Comparison of ENCODE assay signal across 2 cellular contexts in the genomic region with DNA sequence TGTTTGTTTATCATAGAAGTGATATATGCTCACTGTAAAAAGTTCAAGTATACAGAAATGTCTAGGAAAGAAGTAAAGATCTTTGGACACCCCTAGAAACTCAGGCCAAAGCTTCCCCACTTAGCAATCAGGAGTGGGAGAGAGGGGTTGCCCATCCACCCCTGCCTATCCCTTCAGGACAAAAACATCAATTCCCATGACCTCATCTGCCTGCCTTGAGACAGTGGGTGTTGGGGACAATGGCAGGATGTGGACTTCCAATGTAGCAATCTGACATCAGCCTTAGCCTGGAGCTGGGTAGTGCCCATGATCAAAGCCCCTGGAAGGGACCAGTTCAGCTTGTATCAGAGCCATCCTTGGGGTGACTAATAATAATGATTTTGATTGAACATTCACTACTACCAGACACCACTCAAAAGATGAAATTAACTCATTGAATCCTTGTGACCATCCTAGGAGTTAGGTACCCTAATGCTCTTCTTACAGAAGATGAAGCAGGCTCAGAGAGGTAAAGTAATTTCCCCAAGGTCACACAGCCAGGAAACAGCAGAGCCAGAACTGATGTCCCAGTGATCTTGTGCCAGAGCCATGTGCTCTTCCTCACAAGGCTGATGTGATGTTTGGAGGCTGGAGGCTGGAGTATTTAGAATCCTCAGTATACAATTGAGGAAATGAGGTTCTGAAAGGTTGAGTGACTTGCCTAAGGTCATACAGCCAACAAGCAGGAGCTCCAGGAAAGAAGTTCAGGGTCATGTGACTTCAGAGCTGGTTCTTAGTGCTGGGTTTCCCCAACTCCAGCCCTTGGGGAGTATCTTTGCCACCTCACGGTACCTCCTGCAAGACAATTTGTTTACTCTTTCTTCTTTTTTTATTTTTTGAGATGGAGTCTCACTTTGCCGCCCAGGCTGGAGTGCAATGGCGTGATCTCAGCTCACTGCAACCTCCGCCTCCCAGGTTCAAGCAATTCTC.
TF ChIP-seq lines count a peak whose summit lies in the region.

No MANE protein-coding gene starts in this region.

TF ChIP-seq in H1, 55 proteins besides CTCF, POLR2A, EP300 and RAD21:
- TF ChIP-seq, protein P1, sequence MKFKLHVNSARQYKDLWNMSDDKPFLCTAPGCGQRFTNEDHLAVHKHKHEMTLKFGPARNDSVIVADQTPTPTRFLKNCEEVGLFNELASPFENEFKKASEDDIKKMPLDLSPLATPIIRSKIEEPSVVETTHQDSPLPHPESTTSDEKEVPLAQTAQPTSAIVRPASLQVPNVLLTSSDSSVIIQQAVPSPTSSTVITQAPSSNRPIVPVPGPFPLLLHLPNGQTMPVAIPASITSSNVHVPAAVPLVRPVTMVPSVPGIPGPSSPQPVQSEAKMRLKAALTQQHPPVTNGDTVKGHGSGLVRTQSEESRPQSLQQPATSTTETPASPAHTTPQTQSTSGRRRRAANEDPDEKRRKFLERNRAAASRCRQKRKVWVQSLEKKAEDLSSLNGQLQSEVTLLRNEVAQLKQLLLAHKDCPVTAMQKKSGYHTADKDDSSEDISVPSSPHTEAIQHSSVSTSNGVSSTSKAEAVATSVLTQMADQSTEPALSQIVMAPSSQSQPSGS (IDR thresholded peaks at IDR 0.05; ENCODE audit: low read length): no peak
- TF ChIP-seq ASH2L (IDR thresholded peaks at IDR 0.05; ENCODE audit: low read length) (no peak), KDM1A (IDR thresholded peaks at IDR 0.05; ENCODE audit: borderline replicate concordance, low read length) (peak; percentile 61; the same call in 1 of the 2 replicates), GABPA (IDR thresholded peaks at IDR 0.05; ENCODE audit: borderline replicate concordance, insufficient read depth, low read length) (no peak), FOSL1 (IDR thresholded peaks at IDR 0.05; ENCODE audit: insufficient read depth, low read depth, low read length) (no peak), BACH1 (IDR thresholded peaks at IDR 0.05; ENCODE audit: low read length) (no peak), JUN (IDR thresholded peaks at IDR 0.05; ENCODE audit: low read depth, low read length) (no peak)
- TF ChIP-seq, protein P2, sequence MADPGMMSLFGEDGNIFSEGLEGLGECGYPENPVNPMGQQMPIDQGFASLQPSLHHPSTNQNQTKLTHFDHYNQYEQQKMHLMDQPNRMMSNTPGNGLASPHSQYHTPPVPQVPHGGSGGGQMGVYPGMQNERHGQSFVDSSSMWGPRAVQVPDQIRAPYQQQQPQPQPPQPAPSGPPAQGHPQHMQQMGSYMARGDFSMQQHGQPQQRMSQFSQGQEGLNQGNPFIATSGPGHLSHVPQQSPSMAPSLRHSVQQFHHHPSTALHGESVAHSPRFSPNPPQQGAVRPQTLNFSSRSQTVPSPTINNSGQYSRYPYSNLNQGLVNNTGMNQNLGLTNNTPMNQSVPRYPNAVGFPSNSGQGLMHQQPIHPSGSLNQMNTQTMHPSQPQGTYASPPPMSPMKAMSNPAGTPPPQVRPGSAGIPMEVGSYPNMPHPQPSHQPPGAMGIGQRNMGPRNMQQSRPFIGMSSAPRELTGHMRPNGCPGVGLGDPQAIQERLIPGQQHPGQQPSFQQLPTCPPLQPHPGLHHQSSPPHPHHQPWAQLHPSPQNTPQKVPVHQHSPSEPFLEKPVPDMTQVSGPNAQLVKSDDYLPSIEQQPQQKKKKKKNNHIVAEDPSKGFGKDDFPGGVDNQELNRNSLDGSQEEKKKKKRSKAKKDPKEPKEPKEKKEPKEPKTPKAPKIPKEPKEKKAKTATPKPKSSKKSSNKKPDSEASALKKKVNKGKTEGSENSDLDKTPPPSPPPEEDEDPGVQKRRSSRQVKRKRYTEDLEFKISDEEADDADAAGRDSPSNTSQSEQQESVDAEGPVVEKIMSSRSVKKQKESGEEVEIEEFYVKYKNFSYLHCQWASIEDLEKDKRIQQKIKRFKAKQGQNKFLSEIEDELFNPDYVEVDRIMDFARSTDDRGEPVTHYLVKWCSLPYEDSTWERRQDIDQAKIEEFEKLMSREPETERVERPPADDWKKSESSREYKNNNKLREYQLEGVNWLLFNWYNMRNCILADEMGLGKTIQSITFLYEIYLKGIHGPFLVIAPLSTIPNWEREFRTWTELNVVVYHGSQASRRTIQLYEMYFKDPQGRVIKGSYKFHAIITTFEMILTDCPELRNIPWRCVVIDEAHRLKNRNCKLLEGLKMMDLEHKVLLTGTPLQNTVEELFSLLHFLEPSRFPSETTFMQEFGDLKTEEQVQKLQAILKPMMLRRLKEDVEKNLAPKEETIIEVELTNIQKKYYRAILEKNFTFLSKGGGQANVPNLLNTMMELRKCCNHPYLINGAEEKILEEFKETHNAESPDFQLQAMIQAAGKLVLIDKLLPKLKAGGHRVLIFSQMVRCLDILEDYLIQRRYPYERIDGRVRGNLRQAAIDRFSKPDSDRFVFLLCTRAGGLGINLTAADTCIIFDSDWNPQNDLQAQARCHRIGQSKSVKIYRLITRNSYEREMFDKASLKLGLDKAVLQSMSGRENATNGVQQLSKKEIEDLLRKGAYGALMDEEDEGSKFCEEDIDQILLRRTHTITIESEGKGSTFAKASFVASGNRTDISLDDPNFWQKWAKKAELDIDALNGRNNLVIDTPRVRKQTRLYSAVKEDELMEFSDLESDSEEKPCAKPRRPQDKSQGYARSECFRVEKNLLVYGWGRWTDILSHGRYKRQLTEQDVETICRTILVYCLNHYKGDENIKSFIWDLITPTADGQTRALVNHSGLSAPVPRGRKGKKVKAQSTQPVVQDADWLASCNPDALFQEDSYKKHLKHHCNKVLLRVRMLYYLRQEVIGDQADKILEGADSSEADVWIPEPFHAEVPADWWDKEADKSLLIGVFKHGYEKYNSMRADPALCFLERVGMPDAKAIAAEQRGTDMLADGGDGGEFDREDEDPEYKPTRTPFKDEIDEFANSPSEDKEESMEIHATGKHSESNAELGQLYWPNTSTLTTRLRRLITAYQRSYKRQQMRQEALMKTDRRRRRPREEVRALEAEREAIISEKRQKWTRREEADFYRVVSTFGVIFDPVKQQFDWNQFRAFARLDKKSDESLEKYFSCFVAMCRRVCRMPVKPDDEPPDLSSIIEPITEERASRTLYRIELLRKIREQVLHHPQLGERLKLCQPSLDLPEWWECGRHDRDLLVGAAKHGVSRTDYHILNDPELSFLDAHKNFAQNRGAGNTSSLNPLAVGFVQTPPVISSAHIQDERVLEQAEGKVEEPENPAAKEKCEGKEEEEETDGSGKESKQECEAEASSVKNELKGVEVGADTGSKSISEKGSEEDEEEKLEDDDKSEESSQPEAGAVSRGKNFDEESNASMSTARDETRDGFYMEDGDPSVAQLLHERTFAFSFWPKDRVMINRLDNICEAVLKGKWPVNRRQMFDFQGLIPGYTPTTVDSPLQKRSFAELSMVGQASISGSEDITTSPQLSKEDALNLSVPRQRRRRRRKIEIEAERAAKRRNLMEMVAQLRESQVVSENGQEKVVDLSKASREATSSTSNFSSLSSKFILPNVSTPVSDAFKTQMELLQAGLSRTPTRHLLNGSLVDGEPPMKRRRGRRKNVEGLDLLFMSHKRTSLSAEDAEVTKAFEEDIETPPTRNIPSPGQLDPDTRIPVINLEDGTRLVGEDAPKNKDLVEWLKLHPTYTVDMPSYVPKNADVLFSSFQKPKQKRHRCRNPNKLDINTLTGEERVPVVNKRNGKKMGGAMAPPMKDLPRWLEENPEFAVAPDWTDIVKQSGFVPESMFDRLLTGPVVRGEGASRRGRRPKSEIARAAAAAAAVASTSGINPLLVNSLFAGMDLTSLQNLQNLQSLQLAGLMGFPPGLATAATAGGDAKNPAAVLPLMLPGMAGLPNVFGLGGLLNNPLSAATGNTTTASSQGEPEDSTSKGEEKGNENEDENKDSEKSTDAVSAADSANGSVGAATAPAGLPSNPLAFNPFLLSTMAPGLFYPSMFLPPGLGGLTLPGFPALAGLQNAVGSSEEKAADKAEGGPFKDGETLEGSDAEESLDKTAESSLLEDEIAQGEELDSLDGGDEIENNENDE (IDR thresholded peaks at IDR 0.05; ENCODE audit: insufficient replicate concordance, low read length): no peak
TF ChIP-seq in H1: peak in this region for 1.

TF ChIP-seq in SK-N-SH treated with all-trans-retinoic acid at 6 μM for 48 hours, 23 proteins besides CTCF, POLR2A, EP300 and RAD21:
- TF ChIP-seq OSR1 (CRISPR knock-in tag; IDR thresholded peaks at IDR 0.05) (no peak), ZNF70 (CRISPR knock-in tag; IDR thresholded peaks at IDR 0.05) (no peak), PPARA (CRISPR knock-in tag; IDR thresholded peaks at IDR 0.05; ENCODE audit: borderline replicate concordance) (no peak), BACH2 (CRISPR knock-in tag; IDR thresholded peaks at IDR 0.05; ENCODE audit: borderline replicate concordance) (no peak)
TF ChIP-seq in SK-N-SH treated with all-trans-retinoic acid at 6 μM for 48 hours: peak in this region for 0.
